In the genomic region with DNA sequence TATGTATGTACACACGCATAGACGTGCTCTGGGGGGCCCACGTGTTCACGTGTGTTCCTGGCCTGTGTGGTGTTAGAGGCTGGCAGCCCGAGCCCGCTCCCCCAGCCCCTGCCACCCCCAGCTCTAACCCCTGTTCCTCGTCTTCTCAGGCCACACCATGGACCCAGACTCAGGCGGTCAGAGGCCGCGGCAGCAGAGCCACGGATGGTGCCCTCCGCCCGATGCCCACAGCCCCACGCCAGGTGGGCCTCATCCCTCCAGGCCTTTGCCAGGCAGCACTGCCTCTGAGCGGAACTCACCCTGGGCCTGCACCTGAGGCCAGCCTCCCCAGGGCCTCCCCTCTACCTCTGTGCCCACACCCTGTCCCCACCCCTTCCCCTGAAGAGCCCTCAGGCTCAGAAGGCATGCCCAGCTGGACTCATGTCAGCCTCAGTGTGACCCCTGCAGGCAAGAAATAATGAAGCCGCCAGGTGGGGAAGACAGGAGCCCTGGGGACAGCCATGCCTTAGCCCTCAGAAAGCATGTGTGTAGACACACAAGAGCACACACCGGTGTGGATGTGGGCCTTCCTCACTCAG, we compare ENCODE assay signal across 1 cellular context.
TF ChIP-seq lines count a peak whose summit lies in the region.

No MANE protein-coding gene starts in this region.

TF ChIP-seq in H1, 55 proteins besides CTCF, POLR2A, EP300 and RAD21 (continued from another document):
- no peak for TF ChIP-seq E2F6 (IDR thresholded peaks at IDR 0.05)
- TF ChIP-seq TBP (IDR thresholded peaks at IDR 0.05; ENCODE audit: low read depth, low read length): no peak
- TF ChIP-seq SP1 (IDR thresholded peaks at IDR 0.05; ENCODE audit: low read depth, low read length): no peak
- TF ChIP-seq SRF (IDR thresholded peaks at IDR 0.05; ENCODE audit: low read depth, low read length): no peak
- no peak for TF ChIP-seq CHD2 (IDR thresholded peaks at IDR 0.05; ENCODE audit: low read length)
- TF ChIP-seq ATF3 (IDR thresholded peaks at IDR 0.05; ENCODE audit: insufficient read depth, low read depth, low read length): no peak
- TF ChIP-seq JUN (IDR thresholded peaks at IDR 0.05; ENCODE audit: low read depth, low read length): no peak
- no peak for TF ChIP-seq BCL11A (IDR thresholded peaks at IDR 0.05; ENCODE audit: low read depth in 2 of 2, low read length in 2 of 2)
- no peak for TF ChIP-seq BRCA1 (IDR thresholded peaks at IDR 0.05; ENCODE audit: low read depth, low read length)
- no peak for TF ChIP-seq TAF7 (optimal IDR thresholded peaks at IDR 0.05; ENCODE audit: borderline replicate concordance, low read depth, low read length)
- no peak for TF ChIP-seq TCF12 (IDR thresholded peaks at IDR 0.05; ENCODE audit: low read depth, low read length)
- no peak for TF ChIP-seq CHD7 (IDR thresholded peaks at IDR 0.05; ENCODE audit: insufficient replicate concordance, low read length)
